In the genomic region with DNA sequence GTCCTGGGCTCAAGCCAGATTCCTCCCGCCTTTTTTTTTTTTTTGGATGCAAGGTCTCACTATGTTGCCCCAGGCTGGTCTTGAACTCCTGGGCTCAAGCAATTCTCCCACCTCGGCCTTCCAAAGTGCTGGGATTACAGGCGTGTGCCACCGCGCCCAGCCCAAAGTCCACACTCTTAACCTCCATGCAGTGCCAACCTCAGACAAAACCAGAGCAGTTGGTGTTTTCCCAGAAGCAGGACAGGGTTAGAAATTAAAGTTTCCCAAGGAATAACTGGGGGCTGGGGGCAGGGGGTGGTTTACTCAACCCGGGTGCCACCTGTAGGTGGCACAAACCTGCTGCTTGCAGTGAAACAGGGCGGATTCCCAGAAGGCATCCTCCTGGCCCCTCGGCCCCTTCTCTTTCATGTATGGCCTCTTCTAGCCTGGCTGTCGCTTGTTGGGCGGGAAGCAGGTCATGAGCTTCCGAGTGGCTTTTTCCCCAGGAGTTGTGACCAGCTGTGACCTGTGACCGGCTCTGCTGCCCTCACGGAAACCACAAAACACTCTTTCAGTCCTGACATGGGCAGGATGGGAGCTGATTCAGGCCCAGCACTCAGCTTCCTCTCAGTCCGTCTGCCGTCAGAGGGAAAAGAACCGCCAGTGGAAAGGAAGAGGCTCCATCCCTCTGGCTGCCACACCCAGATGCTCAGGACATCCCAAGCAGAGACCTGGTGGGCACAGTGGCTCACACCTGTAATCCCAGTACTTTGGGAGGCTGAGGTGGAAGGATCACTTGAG, we compare ENCODE assay signal across 15 cellular contexts.
"Had no signal": no experiment of that assay in that cellular context is flagged by ENCODE, and none has a peak within 500 bp of the region (broad histone marks: within the 10 kb centered on the region; RNA-seq: fewer than 3 reads in every experiment).

No MANE protein-coding gene starts in this region.

- DNase-seq: activated CD4-positive, alpha-beta T cell treated with anti-CD3 and anti-CD28 coated beads, Interleukin-2, amount 10 ng/mL, durations not matched to agents 7 days and 5 days; activated naive CD8-positive, alpha-beta T cell treated with anti-CD3 and anti-CD28 coated beads for 36 hours; amygdala; effector memory CD8-positive, alpha-beta T cell; foreskin keratinocyte; head of caudate nucleus; mammary epithelial cell; natural killer cell; occipital lobe; right cardiac atrium; upper lobe of right lung had no signal

- H3K27ac Mint-ChIP-seq: activated CD4-positive, alpha-beta T cell treated with anti-CD3 and anti-CD28 coated beads, Interleukin-2, amount 10 ng/mL, durations not matched to agents 7 days and 5 days; activated naive CD8-positive, alpha-beta T cell treated with anti-CD3 and anti-CD28 coated beads for 36 hours; brain; dendritic cell treated with granulocyte-macrophage colony-stimulating factor and Interleukin-4, amounts not matched to agents 40 ng/mL and 50 ng/mL, for 4 days; effector memory CD8-positive, alpha-beta T cell; natural killer cell; stimulated activated naive CD8-positive, alpha-beta T cell treated with anti-CD3 and anti-CD28 coated beads, Interleukin-15, Interleukin-2, amounts not matched to agents 100 ng/mL and 50 ng/mL, for 24 hours had no signal

- H3K9me3 Mint-ChIP-seq: activated CD4-positive, alpha-beta T cell treated with anti-CD3 and anti-CD28 coated beads, Interleukin-2, amount 10 ng/mL, durations not matched to agents 7 days and 5 days; activated naive CD8-positive, alpha-beta T cell treated with anti-CD3 and anti-CD28 coated beads for 36 hours; dendritic cell treated with granulocyte-macrophage colony-stimulating factor and Interleukin-4, amounts not matched to agents 40 ng/mL and 50 ng/mL, for 4 days; effector memory CD8-positive, alpha-beta T cell; natural killer cell; stimulated activated naive CD8-positive, alpha-beta T cell treated with anti-CD3 and anti-CD28 coated beads, Interleukin-15, Interleukin-2, amounts not matched to agents 100 ng/mL and 50 ng/mL, for 24 hours had no signal

- H3K4me3 Mint-ChIP-seq: activated CD4-positive, alpha-beta T cell treated with anti-CD3 and anti-CD28 coated beads, Interleukin-2, amount 10 ng/mL, durations not matched to agents 7 days and 5 days; activated naive CD8-positive, alpha-beta T cell treated with anti-CD3 and anti-CD28 coated beads for 36 hours; brain; dendritic cell treated with granulocyte-macrophage colony-stimulating factor and Interleukin-4, amounts not matched to agents 40 ng/mL and 50 ng/mL, for 4 days; effector memory CD8-positive, alpha-beta T cell; natural killer cell; stimulated activated naive CD8-positive, alpha-beta T cell treated with anti-CD3 and anti-CD28 coated beads, Interleukin-15, Interleukin-2, amounts not matched to agents 100 ng/mL and 50 ng/mL, for 24 hours had no signal

- H3K36me3 Mint-ChIP-seq: activated naive CD8-positive, alpha-beta T cell treated with anti-CD3 and anti-CD28 coated beads for 36 hours; brain; natural killer cell had no signal

- H3K36me3 ChIP-seq: prostate gland, upper lobe of right lung had no signal

- H3K4me1 Mint-ChIP-seq: activated CD4-positive, alpha-beta T cell treated with anti-CD3 and anti-CD28 coated beads, Interleukin-2, amount 10 ng/mL, durations not matched to agents 7 days and 5 days; activated naive CD8-positive, alpha-beta T cell treated with anti-CD3 and anti-CD28 coated beads for 36 hours; brain; natural killer cell had no signal

- H3K27ac ChIP-seq: foreskin keratinocyte, prostate gland, upper lobe of right lung had no signal

- H3K27me3 ChIP-seq: foreskin keratinocyte, upper lobe of right lung had no signal

- H3K4me3 ChIP-seq: prostate gland, upper lobe of right lung had no signal

- H3K27me3 Mint-ChIP-seq: activated CD4-positive, alpha-beta T cell treated with anti-CD3 and anti-CD28 coated beads, Interleukin-2, amount 10 ng/mL, durations not matched to agents 7 days and 5 days; activated naive CD8-positive, alpha-beta T cell treated with anti-CD3 and anti-CD28 coated beads for 36 hours; stimulated activated naive CD8-positive, alpha-beta T cell treated with anti-CD3 and anti-CD28 coated beads, Interleukin-15, Interleukin-2, amounts not matched to agents 100 ng/mL and 50 ng/mL, for 24 hours had no signal

- H3K4me1 ChIP-seq: foreskin keratinocyte, prostate gland, upper lobe of right lung had no signal

- H3K9me3 ChIP-seq: prostate gland, upper lobe of right lung had no signal

- ATAC-seq: effector memory CD8-positive, alpha-beta T cell; foreskin keratinocyte; natural killer cell; upper lobe of right lung had no signal
